In genomic region chr14:65299837-65300236, GRCh38 we compare ENCODE assay signal across 19 cellular contexts.
DNase-seq lines count a peak whose midpoint lies in the region; ATAC-seq and TF ChIP-seq lines count a peak whose summit lies in the region.
"Had no signal": no experiment of that assay in that cellular context is flagged by ENCODE, and none has a peak within 500 bp of the region (broad histone marks: within the 10 kb centered on the region; RNA-seq: fewer than 3 reads in every experiment).

No MANE protein-coding gene starts in this region.

- peak overlapping the region; percentile 63 for H3K27ac Mint-ChIP-seq in activated T-cell treated with anti-CD3 and anti-CD28 coated beads, Interleukin-2, amount 50 U/mL, for 24 hours
- no peak overlapping the region for H3K27ac Mint-ChIP-seq in activated T-helper 17 cell treated with anti-CD3 and anti-CD28 coated beads, Interleukin-2, amount 50 U/mL, for 72 hours
- no peak overlapping the region for H3K27ac Mint-ChIP-seq in mesothelial cell of epicardium

- no peaks in the 10 kb centered on the region for H3K36me3 Mint-ChIP-seq in activated T-cell treated with anti-CD3 and anti-CD28 coated beads, Interleukin-2, amount 50 U/mL, for 24 hours (ENCODE audit: low read depth)
- H3K36me3 Mint-ChIP-seq in activated T-cell treated with anti-CD3 and anti-CD28 coated beads, Interleukin-2, amount 50 U/mL, for 4 hours (ENCODE audit: insufficient read depth): no peaks in the 10 kb centered on the region
- no peaks in the 10 kb centered on the region for H3K36me3 Mint-ChIP-seq in activated T-helper 17 cell treated with anti-CD3 and anti-CD28 coated beads, Interleukin-2, amount 50 U/mL, for 72 hours (ENCODE audit: low read depth)
- no peaks in the 10 kb centered on the region for H3K36me3 Mint-ChIP-seq in mesothelial cell of epicardium
- H3K36me3 Mint-ChIP-seq: CD8-positive, alpha-beta memory T cell had no signal

- H3K4me3 ChIP-seq in Peyer's patch: no peak overlapping the region
- H3K4me3 ChIP-seq in thymus (ENCODE audit: low read length): no peak overlapping the region
- H3K4me3 ChIP-seq: lung had no signal

- H3K9me3 ChIP-seq in Peyer's patch (no peaks in the 10 kb centered on the region), thymus (ENCODE audit: control insufficient read depth) (no peaks in the 10 kb centered on the region)

- H3K9me3 Mint-ChIP-seq in activated T-cell treated with anti-CD3 and anti-CD28 coated beads, Interleukin-2, amount 50 U/mL, for 24 hours: no peaks in the 10 kb centered on the region
- H3K9me3 Mint-ChIP-seq in activated T-cell treated with anti-CD3 and anti-CD28 coated beads, Interleukin-2, amount 50 U/mL, for 4 hours: no peaks in the 10 kb centered on the region
- no peaks in the 10 kb centered on the region for H3K9me3 Mint-ChIP-seq in activated T-helper 17 cell treated with anti-CD3 and anti-CD28 coated beads, Interleukin-2, amount 50 U/mL, for 72 hours
- no peaks in the 10 kb centered on the region for H3K9me3 Mint-ChIP-seq in mesothelial cell of epicardium
- H3K9me3 Mint-ChIP-seq: CD8-positive, alpha-beta memory T cell; neural crest cell had no signal

- H3K36me3 ChIP-seq in Peyer's patch (no peaks in the 10 kb centered on the region), thymus (ENCODE audit: control insufficient read depth, insufficient read depth) (no peaks in the 10 kb centered on the region)

- intact Hi-C loops in left colon (cut with DNase I, micrococcal nuclease): no loop called here

- H3K4me1 ChIP-seq in Peyer's patch (peaks cover 0 to 32% (median 9%) of the 10 kb centered on the region in 4 donors), thymus (ENCODE audit: control insufficient read depth, insufficient read depth, low read length) (peaks cover 12% of the 10 kb centered on the region)

- no peaks in the 10 kb centered on the region for H3K27me3 Mint-ChIP-seq in activated T-cell treated with anti-CD3 and anti-CD28 coated beads, Interleukin-2, amount 50 U/mL, for 24 hours
- no peaks in the 10 kb centered on the region for H3K27me3 Mint-ChIP-seq in activated T-cell treated with anti-CD3 and anti-CD28 coated beads, Interleukin-2, amount 50 U/mL, for 4 hours (ENCODE audit: low read depth)
- no peaks in the 10 kb centered on the region for H3K27me3 Mint-ChIP-seq in activated T-helper 17 cell treated with anti-CD3 and anti-CD28 coated beads, Interleukin-2, amount 50 U/mL, for 72 hours
- no peaks in the 10 kb centered on the region for H3K27me3 Mint-ChIP-seq in mesothelial cell of epicardium (ENCODE audit: low read depth)

- 29% methylated on average over 3 of the region's 3 CpGs for WGBS in thymus

- TF ChIP-seq POLR2A in Peyer's patch (IDR thresholded peaks at IDR 0.05): no peak

- H3K4me3 Mint-ChIP-seq in activated T-cell treated with anti-CD3 and anti-CD28 coated beads, Interleukin-2, amount 50 U/mL, for 24 hours: peak overlapping the region; percentile 36
- H3K4me3 Mint-ChIP-seq in activated T-cell treated with anti-CD3 and anti-CD28 coated beads, Interleukin-2, amount 50 U/mL, for 4 hours: no peak overlapping the region
- no peak overlapping the region for H3K4me3 Mint-ChIP-seq in activated T-helper 17 cell treated with anti-CD3 and anti-CD28 coated beads, Interleukin-2, amount 50 U/mL, for 72 hours
- no peak overlapping the region for H3K4me3 Mint-ChIP-seq in mesothelial cell of epicardium
- H3K4me3 Mint-ChIP-seq: neural crest cell had no signal

- TF ChIP-seq CTCF in Peyer's patch (IDR thresholded peaks at IDR 0.05): no peak
- TF ChIP-seq CTCF in mesothelial cell of epicardium (IDR thresholded peaks at IDR 0.05; ENCODE audit: unreplicated experiment): no peak

- ATAC-seq in activated T-cell treated with anti-CD3 and anti-CD28 coated beads, Interleukin-2, amount 50 U/mL, for 4 hours: no peak
- ATAC-seq in left colon (peak; percentile 47), GM18520 (IDR thresholded peaks at IDR 0.05; ENCODE audit: unreplicated experiment) (no peak)
- no peak for ATAC-seq in activated T-helper 17 cell treated with anti-CD3 and anti-CD28 coated beads, Interleukin-2, amount 50 U/mL, for 72 hours (replicated peaks)

- H3K27me3 ChIP-seq in Peyer's patch: no peaks in the 10 kb centered on the region
- H3K27me3 ChIP-seq in thymus (ENCODE audit: control insufficient read depth, insufficient read depth): no peaks in the 10 kb centered on the region

- DNase-seq in activated T-cell treated with anti-CD3 and anti-CD28 coated beads, Interleukin-2, amount 50 U/mL, for 24 hours: no peak
- no peak for DNase-seq in activated T-cell treated with anti-CD3 and anti-CD28 coated beads, Interleukin-2, amount 50 U/mL, for 4 hours
- DNase-seq in Peyer's patch (no peak), left colon (peak in 1 of 2 donors; percentile 50), mesothelial cell of epicardium (ENCODE audit: low spot score in 2 of 2, unreplicated experiment in 2 of 2) (no peak)
- DNase-seq: activated CD4-positive, CD25-positive, alpha-beta regulatory T cell; caudate nucleus; CD8-positive, alpha-beta memory T cell; effector CD8-positive, alpha-beta T cell; head of caudate nucleus; NCI-H1436 treated with DMSO at 0.1 percent for 48 hours; NCI-H226; stimulated activated CD4-positive, alpha-beta T cell treated with anti-CD3 and anti-CD28 coated beads, Interleukin-12 subunit alpha, Interleukin-12 subunit beta, amount 100 ng/mL, for 4 hours; SW 1271 had no signal

- peak overlapping the region; percentile 41 to 75 (median 56) for H3K27ac ChIP-seq in Peyer's patch
- H3K27ac ChIP-seq in thymus (ENCODE audit: low read depth): peak overlapping the region; percentile 26

- peaks cover 71% of the 10 kb centered on the region for H3K4me1 Mint-ChIP-seq in activated T-cell treated with anti-CD3 and anti-CD28 coated beads, Interleukin-2, amount 50 U/mL, for 24 hours (ENCODE audit: low read depth)
- peaks cover 42% of the 10 kb centered on the region for H3K4me1 Mint-ChIP-seq in activated T-cell treated with anti-CD3 and anti-CD28 coated beads, Interleukin-2, amount 50 U/mL, for 4 hours (ENCODE audit: low read depth)
- H3K4me1 Mint-ChIP-seq in activated T-helper 17 cell treated with anti-CD3 and anti-CD28 coated beads, Interleukin-2, amount 50 U/mL, for 72 hours: peaks cover 9% of the 10 kb centered on the region
- H3K4me1 Mint-ChIP-seq in mesothelial cell of epicardium: peaks cover 19% of the 10 kb centered on the region
